ENCODE assay signal across 18 cellular contexts in the genomic region with DNA sequence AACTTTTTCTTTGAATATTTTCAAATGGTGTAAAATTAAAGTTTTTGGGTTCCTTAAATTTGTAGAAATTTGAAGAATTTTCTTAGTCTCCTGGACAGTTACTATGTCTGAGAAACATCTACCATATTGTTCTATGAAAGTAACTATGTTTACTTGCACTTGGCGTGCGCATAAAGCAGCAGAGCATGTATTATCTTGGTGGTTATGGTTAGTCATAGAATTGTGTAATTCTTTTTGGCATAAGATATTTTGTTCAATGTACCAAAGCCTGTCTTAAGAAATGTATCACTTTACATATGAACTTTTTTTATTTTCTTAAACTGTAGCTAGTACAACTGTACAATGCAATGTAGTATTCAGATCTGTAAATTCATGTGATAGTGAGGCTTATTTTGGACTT. TPM values are rescaled to one million over a fixed set of nuclear protein-coding genes. Genes with fewer than 3 reads are reported as not detected.
DNase-seq lines count a peak whose midpoint lies in the region; ATAC-seq, FAIRE-seq and TF ChIP-seq lines count a peak whose summit lies in the region.
"Had no signal": no experiment of that assay in that cellular context is flagged by ENCODE, and none has a peak within 500 bp of the region (broad histone marks: within the 10 kb centered on the region; RNA-seq: fewer than 3 reads in every experiment).

No MANE protein-coding gene starts in this region.

- H4K20me1 ChIP-seq in fibroblast of lung (ENCODE audit: control insufficient read depth, extremely low read depth, insufficient read depth, low read length) = no peaks in the 10 kb centered on the region

- H3K36me3 Mint-ChIP-seq in natural killer cell treated with Interleukin-12 subunit alpha and Interleukin-12 subunit beta and Interleukin-15 and Interleukin-18, amount 100 ng/mL, for 72 hours = no peaks in the 10 kb centered on the region

- H2AFZ ChIP-seq in fibroblast of lung (ENCODE audit: low read length) = no peak overlapping the region

- no peak overlapping the region for H3K4me3 ChIP-seq in fibroblast of lung (replicated peaks in 1 of 4; ENCODE audit: control extremely low read depth in 1 of 4, insufficient read depth in 1 of 4, low read depth in 3 of 4, low read length in 4 of 4)
- H3K4me3 ChIP-seq in pancreas = no peak overlapping the region
- no peak overlapping the region for H3K4me3 ChIP-seq in right lobe of liver
- H3K4me3 ChIP-seq: tibial artery had no signal

- H3K36me3 ChIP-seq in fibroblast of lung (ENCODE audit: control insufficient read depth, insufficient read depth, low read length) = no peaks in the 10 kb centered on the region
- no peaks in the 10 kb centered on the region for H3K36me3 ChIP-seq in pancreas
- H3K36me3 ChIP-seq in right lobe of liver = no peaks in the 10 kb centered on the region
- H3K36me3 ChIP-seq: tibial artery had no signal

- H3K4me1 Mint-ChIP-seq in natural killer cell treated with Interleukin-12 subunit alpha and Interleukin-12 subunit beta and Interleukin-15 and Interleukin-18, amount 100 ng/mL, for 72 hours (ENCODE audit: low read depth in 2 of 2) = no peaks in the 10 kb centered on the region
- H3K4me1 Mint-ChIP-seq: endodermal cell; naive thymus-derived CD4-positive, alpha-beta T cell had no signal

- TF ChIP-seq CTCF in RWPE1 (conservative IDR thresholded peaks at IDR 0.05; ENCODE audit: low read depth) = no peak
- no peak for TF ChIP-seq CTCF in fibroblast of lung (conservative IDR thresholded peaks at IDR 0.05 in 1 of 2, IDR thresholded peaks at IDR 0.05 in 1 of 2; ENCODE audit: low read depth in 1 of 2, low read length in 2 of 2)
- no peak for TF ChIP-seq CTCF in pancreas (IDR thresholded peaks at IDR 0.05)
- TF ChIP-seq CTCF in right lobe of liver (IDR thresholded peaks at IDR 0.05) = no peak

- peak; percentile 57 for FAIRE-seq in pancreas (lab: Jason Lieb, UNC)
- FAIRE-seq: G401.6 had no signal

- no peaks in the 10 kb centered on the region for H3K27me3 Mint-ChIP-seq in natural killer cell treated with Interleukin-12 subunit alpha and Interleukin-12 subunit beta and Interleukin-15 and Interleukin-18, amount 100 ng/mL, for 72 hours

- peak in 2 of 4 donors; percentile 18 to 38 for ATAC-seq in pancreas
- ATAC-seq in right lobe of liver = no peak
- ATAC-seq in GM18861 (IDR thresholded peaks at IDR 0.05; ENCODE audit: unreplicated experiment) = no peak
- ATAC-seq in natural killer cell treated with Interleukin-12 subunit alpha and Interleukin-12 subunit beta and Interleukin-15 and Interleukin-18, amount 100 ng/mL, for 72 hours = no peak
- ATAC-seq: left lobe of liver; naive thymus-derived CD4-positive, alpha-beta T cell had no signal

- intact Hi-C loops in pancreas (cut with DNase I) = no loop called here
- intact Hi-C loops in right lobe of liver (cut with DNase I) = no loop called here

- no peak overlapping the region for H3K4me3 Mint-ChIP-seq in natural killer cell treated with Interleukin-12 subunit alpha and Interleukin-12 subunit beta and Interleukin-15 and Interleukin-18, amount 100 ng/mL, for 72 hours
- H3K4me3 Mint-ChIP-seq: endodermal cell; naive thymus-derived CD4-positive, alpha-beta T cell had no signal

- POLR2A ChIA-PET in RWPE1 (lab: Yijun Ruan, JAX; ENCODE audit: low non-redundant PET) = no interaction called here

- H3K27me3 ChIP-seq in fibroblast of lung (ENCODE audit: control insufficient read depth, insufficient read depth, low read length) = no peaks in the 10 kb centered on the region
- no peaks in the 10 kb centered on the region for H3K27me3 ChIP-seq in pancreas
- H3K27me3 ChIP-seq in right lobe of liver = no peaks in the 10 kb centered on the region
- H3K27me3 ChIP-seq: tibial artery had no signal

- no peak overlapping the region for H3K27ac ChIP-seq in RWPE1
- no peak overlapping the region for H3K27ac ChIP-seq in fibroblast of lung (ENCODE audit: insufficient read depth, low read length)
- H3K27ac ChIP-seq in pancreas = no peak overlapping the region
- no peak overlapping the region for H3K27ac ChIP-seq in right lobe of liver
- H3K27ac ChIP-seq: tibial artery, VCaP had no signal

- H3K79me2 ChIP-seq in fibroblast of lung (ENCODE audit: control insufficient read depth, insufficient read depth, low read length) = no peaks in the 10 kb centered on the region

- H3K9me3 ChIP-seq in fibroblast of lung (ENCODE audit: control insufficient read depth, insufficient read depth, low read depth, low read length) (no peaks in the 10 kb centered on the region), pancreas (no peaks in the 10 kb centered on the region), right lobe of liver (no peaks in the 10 kb centered on the region)
- H3K9me3 ChIP-seq: tibial artery had no signal

- H3K9me3 Mint-ChIP-seq in natural killer cell treated with Interleukin-12 subunit alpha and Interleukin-12 subunit beta and Interleukin-15 and Interleukin-18, amount 100 ng/mL, for 72 hours = peaks cover 4% of the 10 kb centered on the region
- H3K9me3 Mint-ChIP-seq: endodermal cell had no signal

- CTCF ChIA-PET in RWPE1 (lab: Yijun Ruan, JAX) = no interaction called here

- 94 to 96% methylated on average over 2 of the region's 2 CpGs for WGBS in pancreas, 2 donors
- WGBS in right lobe of liver (ENCODE audit: insufficient coverage, low coverage, low lambda C conversion rate, missing lambda C conversion rate) = 79% methylated on average over 2 of the region's 2 CpGs

- no peak overlapping the region for H3K27ac Mint-ChIP-seq in natural killer cell treated with Interleukin-12 subunit alpha and Interleukin-12 subunit beta and Interleukin-15 and Interleukin-18, amount 100 ng/mL, for 72 hours
- H3K27ac Mint-ChIP-seq: endodermal cell; naive thymus-derived CD4-positive, alpha-beta T cell had no signal

- H3K4me2 ChIP-seq in fibroblast of lung (ENCODE audit: extremely low read depth, insufficient read depth, low read length) = no peak overlapping the region

- DNase-seq in GM04503 (ENCODE audit: low read depth) = peak; percentile 3
- peak; percentile 67 for DNase-seq in RWPE1 (ENCODE audit: low spot score)
- peak; percentile 88 to 94 for DNase-seq in fibroblast of lung (ENCODE audit: low read depth in 2 of 2)
- DNase-seq in pancreas = no peak
- DNase-seq in right lobe of liver = no peak
- no peak for DNase-seq in SHP77 (lab: John Stamatoyannopoulos, UW)
- no peak for DNase-seq in natural killer cell treated with Interleukin-12 subunit alpha and Interleukin-12 subunit beta and Interleukin-15 and Interleukin-18, amount 100 ng/mL, for 72 hours (ENCODE audit: low spot score)
- DNase-seq: central memory CD4-positive, alpha-beta T cell; endodermal cell; naive thymus-derived CD4-positive, alpha-beta T cell; NCI-H446 treated with DMSO at 0.1 percent for 48 hours; OCI-M1; stimulated activated CD4-positive, alpha-beta T cell treated with anti-CD3 and anti-CD28 coated beads, Interleukin-1b, Interleukin-23, amount 100 ng/mL, for 48 hours; tibial artery had no signal

- H3K9ac ChIP-seq in fibroblast of lung (ENCODE audit: insufficient read depth, low read length) = no peak overlapping the region

- no peak for TF ChIP-seq POLR2A in right lobe of liver (IDR thresholded peaks at IDR 0.05)

- H3K4me1 ChIP-seq in fibroblast of lung (ENCODE audit: control insufficient read depth, extremely low read depth, insufficient read depth, low read length) (no peaks in the 10 kb centered on the region), pancreas (peaks cover 0 to 3% (median 0%) of the 10 kb centered on the region in 3 donors), right lobe of liver (no peaks in the 10 kb centered on the region)
- H3K4me1 ChIP-seq: tibial artery had no signal

RNA-seq across cellular contexts. Expression of a gene that starts 49.2 kb away (rescaled TPM):
- total RNA-seq in fibroblast of lung (0.26 and 0.33 TPM in 2 replicates), pancreas (1 to 10 TPM; 3.2 to 7.1 (median 4.5) TPM), right lobe of liver (10 to 100 TPM in 1 of 6 experiments, under 1 TPM in 5; 0.06 to 11.2 (median 0.45) TPM)
- polyA plus RNA-seq in fibroblast of lung (0.08 and 0.10 TPM in 2 replicates), pancreas (1 to 10 TPM; 2.7 to 4.6 TPM)
- 0.06 TPM in 1 of 2 replicates, not detected in the other for polyA plus RNA-seq in fibroblast of lung (2012)
- polyA minus RNA-seq in fibroblast of lung (ENCODE audit: low replicate concordance) = not detected in 2 replicates
- not detected for total RNA-seq in natural killer cell treated with Interleukin-12 subunit alpha and Interleukin-12 subunit beta and Interleukin-15 and Interleukin-18, amount 100 ng/mL, for 72 hours

Comparison
In these comparisons a context has a peak if more than half of its experiments do, and no peak if none do; other contexts are left out.
1. DNase-seq: peak in GM04503 (single experiment), RWPE1 (single experiment) and fibroblast of lung (2 of 2); none in pancreas (0 of 6), right lobe of liver (0 of 3), SHP77 (0 of 2) and natural killer cell treated with Interleukin-12 subunit alpha and Interleukin-12 subunit beta and Interleukin-15 and Interleukin-18, amount 100 ng/mL, for 72 hours (single experiment).